28 cellular contexts compared by ENCODE assay signal in genomic region chr14:100686858-100687257, GRCh38. TPM values are rescaled to one million over a fixed set of nuclear protein-coding genes. Genes with fewer than 3 reads are reported as not detected.
DNase-seq lines count a peak whose midpoint lies in the region; ATAC-seq, FAIRE-seq and TF ChIP-seq lines count a peak whose summit lies in the region.
"Had no signal": no experiment of that assay in that cellular context is flagged by ENCODE, and none has a peak within 500 bp of the region (broad histone marks: within the 10 kb centered on the region; RNA-seq: fewer than 3 reads in every experiment).

No MANE protein-coding gene starts in this region.

- no peak overlapping the region for H3K23ac ChIP-seq in mesenchymal stem cell (ENCODE audit: low read length in 2 of 2)
- no peak overlapping the region for H3K23ac ChIP-seq in neuronal stem cell (ENCODE audit: low read depth, low read length, poor library complexity)

- H3K9me3 ChIP-seq in mesenchymal stem cell (ENCODE audit: control insufficient read depth, low read length) (no peaks in the 10 kb centered on the region), neuronal stem cell (replicated peaks in 1 of 2; ENCODE audit: control insufficient read depth in 2 of 2, insufficient read depth in 1 of 2, low read depth in 1 of 2, low read length in 2 of 2) (peaks cover 0 to 3% of the 10 kb centered on the region in 2 donors), small intestine (ENCODE audit: control insufficient read depth, low read depth) (no peaks in the 10 kb centered on the region)
- H3K9me3 ChIP-seq: BLaER1, MG63 had no signal

- H2BK12ac ChIP-seq in mesenchymal stem cell (ENCODE audit: low read length in 2 of 2) (no peak overlapping the region), neuronal stem cell (ENCODE audit: low read length) (no peak overlapping the region)

- H3K27ac ChIP-seq in mesenchymal stem cell (ENCODE audit: low read length, poor library complexity, severe bottlenecking) (no peak overlapping the region), neuronal stem cell (replicated peaks; ENCODE audit: low read length) (peak overlapping the region; percentile 29), small intestine (ENCODE audit: low read depth in 1 of 2, low read length in 1 of 2) (no peak overlapping the region)
- H3K27ac ChIP-seq: BLaER1, SK-N-MC had no signal

- no peaks in the 10 kb centered on the region for H3K27me3 ChIP-seq in H7 (ENCODE audit: control insufficient read depth, insufficient read depth, low read length)
- peaks cover 0 to 4% of the 10 kb centered on the region in 2 experiments for H3K27me3 ChIP-seq in mesenchymal stem cell (ENCODE audit: control insufficient read depth in 1 of 2, insufficient read depth in 1 of 2, low read length in 2 of 2)
- no peaks in the 10 kb centered on the region for H3K27me3 ChIP-seq in neuronal stem cell (ENCODE audit: control insufficient read depth in 3 of 3, insufficient read depth in 3 of 3, low read depth in 1 of 3, low read length in 3 of 3)
- H3K27me3 ChIP-seq in small intestine (ENCODE audit: control insufficient read depth in 2 of 2, insufficient read depth in 2 of 2, low read length in 2 of 2): no peaks in the 10 kb centered on the region
- H3K27me3 ChIP-seq: BLaER1, MG63 had no signal

- H2AK5ac ChIP-seq in mesenchymal stem cell (ENCODE audit: low read length, severe bottlenecking): peak overlapping the region; percentile 46
- peak overlapping the region; percentile 77 for H2AK5ac ChIP-seq in neuronal stem cell (ENCODE audit: low read depth, low read length)

- H3K36me3 ChIP-seq in H7 (replicated peaks; ENCODE audit: control insufficient read depth, insufficient read depth, low read length) (no peaks in the 10 kb centered on the region), mesenchymal stem cell (ENCODE audit: control insufficient read depth in 1 of 2, insufficient read depth in 2 of 2, low read depth in 1 of 2, low read length in 2 of 2) (no peaks in the 10 kb centered on the region), neuronal stem cell (replicated peaks in 1 of 2; ENCODE audit: control insufficient read depth in 2 of 2, insufficient read depth in 2 of 2, low read length in 2 of 2) (peaks cover 0 to 1% of the 10 kb centered on the region in 2 donors), small intestine (ENCODE audit: control insufficient read depth in 2 of 2, insufficient read depth in 2 of 2, low read length in 2 of 2) (no peaks in the 10 kb centered on the region)
- H3K36me3 ChIP-seq: BLaER1, MG63 had no signal

- no peak overlapping the region for H3K9ac ChIP-seq in mesenchymal stem cell (ENCODE audit: low read length)
- H3K9ac ChIP-seq in neuronal stem cell (ENCODE audit: low read depth, low read length, poor library complexity): no peak overlapping the region
- H3K9ac ChIP-seq: BLaER1 had no signal

- no peak overlapping the region for H3K14ac ChIP-seq in mesenchymal stem cell (ENCODE audit: low read length in 2 of 2)
- no peak overlapping the region for H3K14ac ChIP-seq in neuronal stem cell (ENCODE audit: low read length)

- H2BK15ac ChIP-seq in mesenchymal stem cell (ENCODE audit: low read depth, poor library complexity, severe bottlenecking) (no peak overlapping the region), neuronal stem cell (ENCODE audit: low read length) (peak overlapping the region; percentile 76)

- DNase-seq in H7 (peak; percentile 75), astrocyte of the spinal cord (ENCODE audit: low read depth, low spot score) (no peak), mesenchymal stem cell (no peak), neuronal stem cell (ENCODE audit: low spot score) (no peak), NCI-H510A treated with DMSO at 0.1 percent for 48 hours (lab: John Stamatoyannopoulos, UW) (no peak), small intestine (no peak)
- DNase-seq: CD4-positive, CD25-positive, alpha-beta regulatory T cell; DMS153; DND-41; H9; IMR-90; KG1; MG63; NCI-H1105 treated with DMSO at 0.1 percent for 48 hours; NCI-H146; NCI-H1930; NCI-H2107; NCI-H446; NCI-H526 treated with DMSO at 0.1 percent for 48 hours; SIG-M5 had no signal

- H3K4me2 ChIP-seq in mesenchymal stem cell (ENCODE audit: low read length, poor library complexity, severe bottlenecking) (no peak overlapping the region), neuronal stem cell (ENCODE audit: insufficient read depth, low read length, poor library complexity, severe bottlenecking) (no peak overlapping the region)
- H3K4me2 ChIP-seq: BLaER1 had no signal

- H3K18ac ChIP-seq in mesenchymal stem cell (ENCODE audit: low read depth in 1 of 2, low read length in 2 of 2): no peak overlapping the region
- peak overlapping the region; percentile 62 for H3K18ac ChIP-seq in neuronal stem cell (ENCODE audit: low read length)

- H2BK120ac ChIP-seq in mesenchymal stem cell (ENCODE audit: low read depth, low read length) (no peak overlapping the region), neuronal stem cell (ENCODE audit: low read depth, low read length) (no peak overlapping the region)

- H4K91ac ChIP-seq in mesenchymal stem cell (ENCODE audit: low read length) (no peak overlapping the region), neuronal stem cell (ENCODE audit: low read depth, low read length, poor library complexity) (no peak overlapping the region)

- in situ Hi-C loops in astrocyte of the spinal cord (cut with HindIII; ENCODE audit: low sequenced_read_pairs): no loop called here

- H4K8ac ChIP-seq in mesenchymal stem cell (ENCODE audit: low read length) (peak overlapping the region; percentile 8), neuronal stem cell (ENCODE audit: low read depth, low read length) (no peak overlapping the region)

- WGBS in mesenchymal stem cell: 92% methylated on average over 4 of the region's 4 CpGs
- WGBS in neuronal stem cell (ENCODE audit: extremely low coverage in 2 of 2, insufficient read length in 2 of 2, insufficient replicate concordance in 1 of 2), 2 donors: no CpG with 5 or more reads among the region's 4 CpGs
- WGBS in small intestine, 3 donors: 61 to 75% (median 63%) methylated on average over 4 of the region's 4 CpGs

- no peak for FAIRE-seq in small intestine (lab: Jason Lieb, UNC)
- FAIRE-seq: A204.1, GM12892, GM18507 had no signal

- no peak for ATAC-seq in GM18873 (IDR thresholded peaks at IDR 0.05; ENCODE audit: low FRiP score, unreplicated experiment)
- ATAC-seq: Panc1 had no signal

- no peak overlapping the region for H3K4me3 ChIP-seq in H7 (ENCODE audit: insufficient read depth, low read depth, low read length)
- no peak overlapping the region for H3K4me3 ChIP-seq in astrocyte of the spinal cord (ENCODE audit: low read depth, low read length)
- no peak overlapping the region for H3K4me3 ChIP-seq in mesenchymal stem cell (ENCODE audit: insufficient read depth in 1 of 2, low read depth in 1 of 2, low read length in 2 of 2)
- H3K4me3 ChIP-seq in neuronal stem cell (ENCODE audit: low read length in 2 of 2): no peak overlapping the region
- H3K4me3 ChIP-seq in small intestine (ENCODE audit: low read depth in 1 of 2, low read length in 2 of 2): no peak overlapping the region
- H3K4me3 ChIP-seq: BLaER1, MG63, SK-N-MC had no signal

- H3K4me1 ChIP-seq in mesenchymal stem cell (ENCODE audit: control insufficient read depth, insufficient read depth, low read depth, low read length) (peaks cover 39% of the 10 kb centered on the region), neuronal stem cell (ENCODE audit: control insufficient read depth in 2 of 2, insufficient read depth in 1 of 2, low read depth in 1 of 2, low read length in 2 of 2) (peaks cover 17 to 18% of the 10 kb centered on the region in 2 donors), small intestine (ENCODE audit: control insufficient read depth in 2 of 2, insufficient read depth in 1 of 2, low read depth in 1 of 2, low read length in 1 of 2) (no peaks in the 10 kb centered on the region)

- H3K79me1 ChIP-seq in mesenchymal stem cell (replicated peaks; ENCODE audit: low read length, poor library complexity, severe bottlenecking): peaks cover 11% of the 10 kb centered on the region
- no peaks in the 10 kb centered on the region for H3K79me1 ChIP-seq in neuronal stem cell (ENCODE audit: low read depth, low read length)

- peak overlapping the region in 1 of 2 experiments; percentile 26 for H3K4ac ChIP-seq in mesenchymal stem cell (ENCODE audit: low read depth in 1 of 2, low read length in 2 of 2)
- H3K4ac ChIP-seq in neuronal stem cell (ENCODE audit: low read length): no peak overlapping the region

- H2BK5ac ChIP-seq in mesenchymal stem cell (ENCODE audit: low read depth, low read length, poor library complexity, severe bottlenecking) (no peak overlapping the region), neuronal stem cell (ENCODE audit: low read length) (peak overlapping the region; percentile 96)

- TF ChIP-seq CTCF in astrocyte of the spinal cord (IDR thresholded peaks at IDR 0.05; ENCODE audit: low read depth, low read length): peak; percentile 3

- no peak overlapping the region for H2AFZ ChIP-seq in mesenchymal stem cell (ENCODE audit: low read depth, low read length)
- H2AFZ ChIP-seq in neuronal stem cell (ENCODE audit: low read length): peak overlapping the region; percentile 64

RNA-seq across cellular contexts. Expression of gene DLK1, which starts 39.8 kb away (rescaled TPM):
- 0.37 and 1.5 TPM in 2 replicates for total RNA-seq in H7 (2014; rRNA removed; shearing (Covaris generic))
- polyA plus RNA-seq in mesenchymal stem cell (2013, experiment 1 of 2): 80.9 TPM
- 81.8 TPM for polyA plus RNA-seq in mesenchymal stem cell (2013, experiment 2 of 2)
- polyA plus RNA-seq in neuronal stem cell (2013, experiment 1 of 2): 6,496 TPM
- polyA plus RNA-seq in neuronal stem cell (2013, experiment 2 of 2): 6,408 TPM
- under 1 TPM; 0.04 to 0.89 (median 0.54) TPM for polyA plus RNA-seq in small intestine
- total RNA-seq: CD4-positive, CD25-positive, alpha-beta regulatory T cell; OCI-LY7 had no signal
- polyA plus RNA-seq: CD4-positive, CD25-positive, alpha-beta regulatory T cell had no signal
